39 cellular contexts compared by ENCODE assay signal in the genomic region with DNA sequence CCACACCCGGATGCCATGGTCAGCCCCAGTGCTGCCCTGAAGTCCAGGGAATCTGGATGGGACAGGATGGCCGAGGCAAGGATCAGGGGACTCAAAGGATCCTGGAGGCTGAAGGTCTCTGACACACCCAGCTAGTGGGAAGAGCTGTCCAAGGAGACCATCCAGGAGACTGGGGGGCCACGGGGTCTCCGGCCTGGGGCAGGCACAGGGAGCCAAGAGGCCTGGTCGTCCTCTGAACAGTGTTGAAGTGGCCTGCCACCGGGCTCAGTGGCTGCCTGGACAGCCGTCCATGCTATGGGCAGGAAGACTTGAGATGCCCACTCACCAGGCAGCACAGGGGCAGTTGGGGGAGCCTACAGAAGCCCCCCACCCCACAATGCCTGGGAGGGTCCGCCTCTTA.
"Had no signal": no experiment of that assay in that cellular context is flagged by ENCODE, and none has a peak within 500 bp of the region (broad histone marks: within the 10 kb centered on the region; RNA-seq: fewer than 3 reads in every experiment).

No MANE protein-coding gene starts in this region.

- H3K4me3 Mint-ChIP-seq: activated naive CD4-positive, alpha-beta T cell treated with anti-CD3 and anti-CD28 coated beads for 36 hours; activated naive CD4-positive, alpha-beta T cell treated with anti-CD3 and anti-CD28 coated beads, Interleukin-2, amount 10 ng/mL, durations not matched to agents 7 days and 5 days; activated naive CD4-positive, alpha-beta T cell treated with anti-CD3 and anti-CD28 coated beads, Interleukin-2, amount 50 U/mL, for 24 hours; activated naive CD8-positive, alpha-beta T cell; activated naive CD8-positive, alpha-beta T cell treated with anti-CD3 and anti-CD28 coated beads for 36 hours; activated naive CD8-positive, alpha-beta T cell treated with anti-CD3 and anti-CD28 coated beads, Interleukin-2, amount 10 ng/mL, durations not matched to agents 7 days and 5 days; activated naive CD8-positive, alpha-beta T cell treated with anti-CD3 and anti-CD28 coated beads, Interleukin-2, amount 50 U/mL, for 24 hours; activated T-cell treated with anti-CD3 and anti-CD28 coated beads, Interleukin-2, amount 50 U/mL, for 24 hours; activated T-cell treated with anti-CD3 and anti-CD28 coated beads, Interleukin-2, amount 50 U/mL, for 4 hours; activated T-cell treated with anti-CD3 and anti-CD28 coated beads, Interleukin-2, amount 50 U/mL, for 72 hours; activated T-helper 1 cell treated with anti-CD3 and anti-CD28 coated beads, Interleukin-12 subunit alpha, Interleukin-12 subunit beta, Interleukin-2, Interleukin-4 antibody, amounts not matched to agents 30 ng/mL and 10 ng/mL and 1 ng/mL, durations not matched to agents 14 hours and 24 hours and 36 hours; activated T-helper 17 cell treated with anti-CD3 and anti-CD28 coated beads, Interleukin-2, amount 50 U/mL, for 72 hours; brain; central memory CD8-positive, alpha-beta T cell had no signal

- FAIRE-seq: astrocyte, bronchial epithelial cell had no signal

- DNase-seq: activated effector memory CD4-positive, alpha-beta T cell treated with anti-CD3 and anti-CD28 coated beads, Interleukin-2, amount 50 U/mL, for 16 hours; activated effector memory CD4-positive, alpha-beta T cell treated with Interleukin-2 at 50 U/mL for 16 hours; activated gamma-delta T cell; activated gamma-delta T cell treated with Interleukin-2 at 50 U/mL for 16 hours; activated naive CD4-positive, alpha-beta T cell; activated naive CD4-positive, alpha-beta T cell treated with anti-CD3 and anti-CD28 coated beads for 36 hours; activated naive CD4-positive, alpha-beta T cell treated with anti-CD3 and anti-CD28 coated beads, Interleukin-2, amount 10 ng/mL, durations not matched to agents 7 days and 5 days; activated naive CD4-positive, alpha-beta T cell treated with anti-CD3 and anti-CD28 coated beads, Interleukin-2, amount 50 U/mL, for 16 hours; activated naive CD4-positive, alpha-beta T cell treated with Interleukin-2 at 50 U/mL for 16 hours; activated naive CD8-positive, alpha-beta T cell treated with anti-CD3 and anti-CD28 coated beads for 36 hours; activated naive CD8-positive, alpha-beta T cell treated with anti-CD3 and anti-CD28 coated beads, Interleukin-2, amount 10 ng/mL, durations not matched to agents 7 days and 5 days; activated naive CD8-positive, alpha-beta T cell treated with anti-CD3 and anti-CD28 coated beads, Interleukin-2, amount 50 U/mL, for 24 hours; activated T-cell treated with anti-CD3 and anti-CD28 coated beads for 4 hours; activated T-cell treated with anti-CD3 and anti-CD28 coated beads, Interleukin-2, amount 50 U/mL, for 1 hour; activated T-cell treated with anti-CD3 and anti-CD28 coated beads, Interleukin-2, amount 50 U/mL, for 24 hours; activated T-cell treated with anti-CD3 and anti-CD28 coated beads, Interleukin-2, amount 50 U/mL, for 4 hours; activated T-cell treated with anti-CD3 and anti-CD28 coated beads, Interleukin-2, amount 50 U/mL, for 48 hours; activated T-cell treated with anti-CD3 and anti-CD28 coated beads, Interleukin-2, amount 50 U/mL, for 72 hours; adrenal gland; amniotic stem cell; aorta; body of pancreas; brain microvascular endothelial cell; caudate nucleus; central memory CD4-positive, alpha-beta T cell; cerebellar nuclear complex had no signal

- H3K27ac ChIP-seq: adrenal gland, ascending aorta, body of pancreas, brain microvascular endothelial cell, breast epithelium, cardiac muscle cell had no signal

- H3K4me3 ChIP-seq: adrenal gland, ascending aorta, body of pancreas, breast epithelium, cardiac muscle cell had no signal

- H3K4me1 ChIP-seq: adrenal gland, body of pancreas, breast epithelium had no signal

- H3K4me1 Mint-ChIP-seq: activated naive CD4-positive, alpha-beta T cell treated with anti-CD3 and anti-CD28 coated beads, Interleukin-2, amount 10 ng/mL, durations not matched to agents 7 days and 5 days; activated naive CD4-positive, alpha-beta T cell treated with anti-CD3 and anti-CD28 coated beads, Interleukin-2, amount 50 U/mL, for 24 hours; activated naive CD8-positive, alpha-beta T cell treated with anti-CD3 and anti-CD28 coated beads for 36 hours; activated naive CD8-positive, alpha-beta T cell treated with anti-CD3 and anti-CD28 coated beads, Interleukin-2, amount 10 ng/mL, durations not matched to agents 7 days and 5 days; activated naive CD8-positive, alpha-beta T cell treated with anti-CD3 and anti-CD28 coated beads, Interleukin-2, amount 50 U/mL, for 24 hours; activated T-helper 17 cell treated with anti-CD3 and anti-CD28 coated beads, Interleukin-2, amount 50 U/mL, for 72 hours; central memory CD8-positive, alpha-beta T cell had no signal

- H3K9me3 ChIP-seq: adrenal gland, ascending aorta, body of pancreas, breast epithelium had no signal

- H3K9me3 Mint-ChIP-seq: activated naive CD4-positive, alpha-beta T cell treated with anti-CD3 and anti-CD28 coated beads for 36 hours; activated naive CD4-positive, alpha-beta T cell treated with anti-CD3 and anti-CD28 coated beads, Interleukin-2, amount 10 ng/mL, durations not matched to agents 7 days and 5 days; activated naive CD4-positive, alpha-beta T cell treated with anti-CD3 and anti-CD28 coated beads, Interleukin-2, amount 50 U/mL, for 24 hours; activated naive CD4-positive, alpha-beta T cell treated with anti-CD3 and anti-CD28 coated beads, Interleukin-2, amount 50 U/mL, for 72 hours; activated naive CD8-positive, alpha-beta T cell treated with anti-CD3 and anti-CD28 coated beads for 36 hours; activated naive CD8-positive, alpha-beta T cell treated with anti-CD3 and anti-CD28 coated beads, Interleukin-2, amount 10 ng/mL, durations not matched to agents 7 days and 5 days; activated naive CD8-positive, alpha-beta T cell treated with anti-CD3 and anti-CD28 coated beads, Interleukin-2, amount 50 U/mL, for 24 hours; activated T-cell treated with anti-CD3 and anti-CD28 coated beads, Interleukin-2, amount 50 U/mL, for 24 hours; activated T-cell treated with anti-CD3 and anti-CD28 coated beads, Interleukin-2, amount 50 U/mL, for 4 hours; activated T-cell treated with anti-CD3 and anti-CD28 coated beads, Interleukin-2, amount 50 U/mL, for 72 hours; activated T-helper 1 cell treated with anti-CD3 and anti-CD28 coated beads, Interleukin-12 subunit alpha, Interleukin-12 subunit beta, Interleukin-2, Interleukin-4 antibody, amounts not matched to agents 30 ng/mL and 10 ng/mL and 1 ng/mL, durations not matched to agents 14 hours and 24 hours and 36 hours; activated T-helper 17 cell treated with anti-CD3 and anti-CD28 coated beads, Interleukin-2, amount 50 U/mL, for 72 hours; activated T-helper 2 cell treated with anti-CD3 and anti-CD28 coated beads, Interferon-gamma antibody, Interleukin-2, Interleukin-4, amounts not matched to agents 10 μg/mL and 5 μg/mL and 100 μg/mL, durations not matched to agents 14 hours and 24 hours and 36 hours; brain; central memory CD8-positive, alpha-beta T cell had no signal

- H3K36me3 Mint-ChIP-seq: activated naive CD4-positive, alpha-beta T cell treated with anti-CD3 and anti-CD28 coated beads, Interleukin-2, amount 10 ng/mL, durations not matched to agents 7 days and 5 days; activated naive CD4-positive, alpha-beta T cell treated with anti-CD3 and anti-CD28 coated beads, Interleukin-2, amount 50 U/mL, for 24 hours; activated naive CD4-positive, alpha-beta T cell treated with anti-CD3 and anti-CD28 coated beads, Interleukin-2, amount 50 U/mL, for 72 hours; activated naive CD8-positive, alpha-beta T cell; activated naive CD8-positive, alpha-beta T cell treated with anti-CD3 and anti-CD28 coated beads for 36 hours; activated naive CD8-positive, alpha-beta T cell treated with anti-CD3 and anti-CD28 coated beads, Interleukin-2, amount 10 ng/mL, durations not matched to agents 7 days and 5 days; brain had no signal

- H3K27me3 ChIP-seq: adrenal gland, ascending aorta, body of pancreas, brain microvascular endothelial cell, cardiac muscle cell had no signal

- H3K27me3 Mint-ChIP-seq: activated naive CD4-positive, alpha-beta T cell treated with anti-CD3 and anti-CD28 coated beads, Interleukin-2, amount 10 ng/mL, durations not matched to agents 7 days and 5 days; activated naive CD4-positive, alpha-beta T cell treated with anti-CD3 and anti-CD28 coated beads, Interleukin-2, amount 50 U/mL, for 24 hours; activated naive CD8-positive, alpha-beta T cell; activated naive CD8-positive, alpha-beta T cell treated with anti-CD3 and anti-CD28 coated beads for 36 hours; activated naive CD8-positive, alpha-beta T cell treated with anti-CD3 and anti-CD28 coated beads, Interleukin-2, amount 10 ng/mL, durations not matched to agents 7 days and 5 days; activated naive CD8-positive, alpha-beta T cell treated with anti-CD3 and anti-CD28 coated beads, Interleukin-2, amount 50 U/mL, for 24 hours; activated T-cell treated with anti-CD3 and anti-CD28 coated beads, Interleukin-2, amount 50 U/mL, for 24 hours; activated T-helper 17 cell treated with anti-CD3 and anti-CD28 coated beads, Interleukin-2, amount 50 U/mL, for 72 hours; brain had no signal

- H3K27ac Mint-ChIP-seq: activated naive CD4-positive, alpha-beta T cell treated with anti-CD3 and anti-CD28 coated beads for 36 hours; activated naive CD4-positive, alpha-beta T cell treated with anti-CD3 and anti-CD28 coated beads, Interleukin-2, amount 50 U/mL, for 24 hours; activated naive CD4-positive, alpha-beta T cell treated with anti-CD3 and anti-CD28 coated beads, Interleukin-2, amount 50 U/mL, for 72 hours; activated naive CD8-positive, alpha-beta T cell; activated naive CD8-positive, alpha-beta T cell treated with anti-CD3 and anti-CD28 coated beads for 36 hours; activated naive CD8-positive, alpha-beta T cell treated with anti-CD3 and anti-CD28 coated beads, Interleukin-2, amount 10 ng/mL, durations not matched to agents 7 days and 5 days; activated naive CD8-positive, alpha-beta T cell treated with anti-CD3 and anti-CD28 coated beads, Interleukin-2, amount 50 U/mL, for 24 hours; activated T-cell treated with anti-CD3 and anti-CD28 coated beads, Interleukin-2, amount 50 U/mL, for 24 hours; activated T-cell treated with anti-CD3 and anti-CD28 coated beads, Interleukin-2, amount 50 U/mL, for 72 hours; activated T-helper 1 cell treated with anti-CD3 and anti-CD28 coated beads, Interleukin-12 subunit alpha, Interleukin-12 subunit beta, Interleukin-2, Interleukin-4 antibody, amounts not matched to agents 30 ng/mL and 10 ng/mL and 1 ng/mL, durations not matched to agents 14 hours and 24 hours and 36 hours; activated T-helper 17 cell treated with anti-CD3 and anti-CD28 coated beads, Interleukin-2, amount 50 U/mL, for 72 hours; activated T-helper 2 cell treated with anti-CD3 and anti-CD28 coated beads, Interferon-gamma antibody, Interleukin-2, Interleukin-4, amounts not matched to agents 10 μg/mL and 5 μg/mL and 100 μg/mL, durations not matched to agents 14 hours and 24 hours and 36 hours had no signal

- H3K36me3 ChIP-seq: adrenal gland, ascending aorta, brain microvascular endothelial cell, breast epithelium, cardiac muscle cell had no signal

- ATAC-seq: activated naive CD4-positive, alpha-beta T cell treated with anti-CD3 and anti-CD28 coated beads, Interleukin-2, amount 50 U/mL, for 72 hours; activated naive CD8-positive, alpha-beta T cell treated with anti-CD3 and anti-CD28 coated beads, Interleukin-2, amount 50 U/mL, for 24 hours; activated T-cell treated with anti-CD3 and anti-CD28 coated beads, Interleukin-2, amount 50 U/mL, for 4 hours; activated T-cell treated with anti-CD3 and anti-CD28 coated beads, Interleukin-2, amount 50 U/mL, for 72 hours; activated T-helper 17 cell treated with anti-CD3 and anti-CD28 coated beads, Interleukin-2, amount 50 U/mL, for 72 hours; body of pancreas had no signal
